In the genomic region with DNA sequence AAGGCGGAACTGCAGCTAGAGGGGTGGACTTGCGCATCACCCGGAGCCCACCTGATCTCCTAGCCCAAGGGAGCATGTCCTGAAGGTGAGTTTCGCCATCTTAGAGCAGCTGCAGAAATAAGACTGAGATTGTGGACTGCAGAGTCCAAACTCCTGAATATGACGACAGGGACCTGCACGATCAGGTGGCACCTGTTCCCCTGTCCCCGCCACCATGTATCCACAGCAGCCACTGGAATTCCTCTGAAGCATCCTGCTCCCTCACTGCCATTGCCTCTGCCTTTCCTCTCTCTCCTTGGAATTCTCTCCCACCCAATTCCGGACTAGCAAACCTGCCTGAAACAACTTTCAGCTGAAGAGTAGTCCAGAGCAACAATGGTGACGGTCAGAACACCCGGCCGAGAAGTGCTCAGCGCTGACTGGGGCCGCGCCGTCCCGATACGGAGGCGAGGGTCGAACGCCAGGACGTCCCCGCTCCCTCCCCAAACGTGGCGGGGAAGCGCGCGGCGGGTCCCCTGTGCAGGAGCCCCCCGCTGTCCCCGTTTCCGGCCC, we compare ENCODE assay signal across 8 cellular contexts. TPM values are rescaled to one million over a fixed set of nuclear protein-coding genes. Genes with fewer than 3 reads are reported as not detected.
DNase-seq lines count a peak whose midpoint lies in the region; ATAC-seq and TF ChIP-seq lines count a peak whose summit lies in the region.

No MANE protein-coding gene starts in this region.

- CTCF ChIA-PET in Calu3 (lab: Charles Lee): no interaction called here

- H3K27ac Mint-ChIP-seq in Calu3 (ENCODE audit: unreplicated experiment) (no peak overlapping the region), brain (peak overlapping the region; percentile 37 to 73 (median 53))

- DNase-seq in Calu3: no peak
- DNase-seq in sciatic nerve (ENCODE audit: low spot score): no peak
- DNase-seq in Ammon's horn (ENCODE audit: low spot score): no peak
- no peak for DNase-seq in GM19238 (ENCODE audit: insufficient read length, low spot score)
- DNase-seq in NOMO-1 treated with dmso at 0.1 percent for 144 hours (lab: John Stamatoyannopoulos, UW; ENCODE audit: unreplicated experiment): no peak

- H3K9me3 ChIP-seq in mononuclear cell (ENCODE audit: low read depth, low read length): no peaks in the 10 kb centered on the region

- H3K36me3 Mint-ChIP-seq in Calu3 (ENCODE audit: insufficient read depth, unreplicated experiment) (peaks cover 37% of the 10 kb centered on the region), brain (peaks cover 31% of the 10 kb centered on the region)

- TF ChIP-seq CTCF in Calu3 (IDR thresholded peaks at IDR 0.05; ENCODE audit: unreplicated experiment) (no peak), brain (conservative IDR thresholded peaks at IDR 0.05) (no peak)

- peak overlapping the region; percentile 80 for H3K4me3 ChIP-seq in mononuclear cell (ENCODE audit: low read length)

- H3K27me3 ChIP-seq in mononuclear cell (ENCODE audit: insufficient read depth, low read length): peaks cover 13% of the 10 kb centered on the region

- H3K4me1 Mint-ChIP-seq in Calu3 (ENCODE audit: low read depth, unreplicated experiment) (peaks cover 22% of the 10 kb centered on the region), brain (peaks cover 46% of the 10 kb centered on the region)

- H3K4me3 Mint-ChIP-seq in Calu3 (ENCODE audit: low read depth, unreplicated experiment): peak overlapping the region; percentile 95
- peak overlapping the region; percentile 87 to 98 (median 92) for H3K4me3 Mint-ChIP-seq in brain

- peaks cover 36% of the 10 kb centered on the region for H3K4me1 ChIP-seq in mononuclear cell (ENCODE audit: insufficient read depth, low read length)

- intact Hi-C loops in Calu3 (cut with micrococcal nuclease; ENCODE audit: unreplicated experiment) (no loop called here), sciatic nerve (cut with DNase I) (no loop called here)

- ATAC-seq in HG03521 (IDR thresholded peaks at IDR 0.05; ENCODE audit: unreplicated experiment) (peak; percentile 15), sciatic nerve (no peak)

- BruUV-seq in Calu3 (replicated peaks; lab: Mats Ljungman, UMichigan): no TSS peak

- peaks cover 22% of the 10 kb centered on the region for H3K27me3 Mint-ChIP-seq in Calu3 (ENCODE audit: unreplicated experiment)
- peaks cover 15% of the 10 kb centered on the region for H3K27me3 Mint-ChIP-seq in brain

- H3K9me3 Mint-ChIP-seq in Calu3 (ENCODE audit: low read depth, unreplicated experiment) (peaks cover 14% of the 10 kb centered on the region), brain (peaks cover 8 to 22% (median 13%) of the 10 kb centered on the region in 5 experiments)

RNA-seq across cellular contexts. Expression of a gene that starts 0.7 kb away (rescaled TPM):
- 13.2 and 13.9 TPM in 2 replicates for total RNA-seq in Calu3 (2022)
- 22.2 TPM for polyA plus RNA-seq in brain (ENCODE audit: insufficient read depth, low read depth, low replicate concordance)
- total RNA-seq in mononuclear cell: 18.7 TPM
- total RNA-seq in sciatic nerve: 36.5 TPM

RNA-seq across cellular contexts. Expression of a gene that starts 15.0 kb away (rescaled TPM):
- 0.12 and 0.14 TPM in 2 replicates for total RNA-seq in Calu3 (2022)
- polyA plus RNA-seq in brain (ENCODE audit: insufficient read depth, low read depth, low replicate concordance): 22.0 TPM
- total RNA-seq in mononuclear cell: 1.8 TPM
- 15.4 TPM for total RNA-seq in sciatic nerve
